Comparison of ENCODE assay signal across 36 cellular contexts in genomic region chr10:133113847-133114246, GRCh38. TPM values are rescaled to one million over a fixed set of nuclear protein-coding genes. Genes with fewer than 3 reads are reported as not detected.
"Had no signal": no experiment of that assay in that cellular context is flagged by ENCODE, and none has a peak within 500 bp of the region (broad histone marks: within the 10 kb centered on the region; RNA-seq: fewer than 3 reads in every experiment).

No MANE protein-coding gene starts in this region.

- ATAC-seq: activated CD8-positive, alpha-beta T cell treated with anti-CD3 and anti-CD28 coated beads for 36 hours; activated naive CD4-positive, alpha-beta T cell treated with anti-CD3 and anti-CD28 coated beads, Interleukin-2, amount 50 U/mL, for 72 hours; activated T-cell treated with anti-CD3 and anti-CD28 coated beads, Interleukin-2, amount 50 U/mL, for 4 hours; activated T-cell treated with anti-CD3 and anti-CD28 coated beads, Interleukin-2, amount 50 U/mL, for 72 hours; activated T-helper 17 cell treated with anti-CD3 and anti-CD28 coated beads, Interleukin-2, amount 50 U/mL, for 72 hours; body of pancreas had no signal

- DNase-seq: activated B cell treated with CpG ODN at 0.5 μM for 24 hours; activated CD4-positive, alpha-beta memory T cell treated with anti-CD3 and anti-CD28 coated beads for 36 hours; activated CD4-positive, alpha-beta T cell treated with anti-CD3 and anti-CD28 coated beads for 4 hours; activated CD4-positive, alpha-beta T cell treated with anti-CD3 and anti-CD28 coated beads, Interleukin-2, amount 10 ng/mL, durations not matched to agents 24 days and 14 days; activated CD4-positive, alpha-beta T cell treated with anti-CD3 and anti-CD28 coated beads, Interleukin-2, amount 50 U/mL, for 1 hour; activated CD4-positive, alpha-beta T cell treated with anti-CD3 and anti-CD28 coated beads, Interleukin-2, amount 50 U/mL, for 4 hours; activated CD8-positive, alpha-beta memory T cell treated with anti-CD3 and anti-CD28 coated beads, Interleukin-2, amount 50 U/mL, for 4 hours; activated CD8-positive, alpha-beta T cell treated with anti-CD3 and anti-CD28 coated beads for 36 hours; activated effector memory CD4-positive, alpha-beta T cell treated with anti-CD3 and anti-CD28 coated beads, Interleukin-2, amount 50 U/mL, for 16 hours; activated gamma-delta T cell treated with Interleukin-2 at 50 U/mL for 16 hours; activated naive CD4-positive, alpha-beta T cell; activated naive CD4-positive, alpha-beta T cell treated with anti-CD3 and anti-CD28 coated beads for 36 hours; activated naive CD4-positive, alpha-beta T cell treated with anti-CD3 and anti-CD28 coated beads, Interleukin-2, amount 50 U/mL, for 16 hours; activated T-cell treated with anti-CD3 and anti-CD28 coated beads for 4 hours; activated T-cell treated with anti-CD3 and anti-CD28 coated beads, Interleukin-2, amount 50 U/mL, for 1 hour; activated T-cell treated with anti-CD3 and anti-CD28 coated beads, Interleukin-2, amount 50 U/mL, for 4 hours; activated T-cell treated with anti-CD3 and anti-CD28 coated beads, Interleukin-2, amount 50 U/mL, for 72 hours; adrenal gland; amniotic stem cell; aorta; body of pancreas; brain microvascular endothelial cell; central memory CD4-positive, alpha-beta T cell; SW 1271; T-helper 1 cell; T-helper 2 cell; T-helper 9 cell had no signal

- H3K27ac ChIP-seq: adrenal gland, body of pancreas, brain microvascular endothelial cell, breast epithelium, VCaP had no signal

- H3K36me3 ChIP-seq: adrenal gland, brain microvascular endothelial cell, breast epithelium had no signal

- H3K27me3 ChIP-seq: adrenal gland, body of pancreas, brain microvascular endothelial cell had no signal

- H3K9me3 ChIP-seq: adrenal gland, body of pancreas had no signal

- H3K4me3 ChIP-seq: adrenal gland, body of pancreas, breast epithelium had no signal

- FAIRE-seq: astrocyte, TTC549 had no signal

- H3K4me1 ChIP-seq: breast epithelium had no signal

RNA-seq across cellular contexts. Expression of gene ADGRA1, which starts 26.1 kb away (rescaled TPM):
- total RNA-seq: activated B cell treated with CpG ODN at 0.5 μM for 24 hours; activated CD4-positive, alpha-beta memory T cell treated with anti-CD3 and anti-CD28 coated beads for 36 hours; activated CD4-positive, alpha-beta T cell treated with anti-CD3 and anti-CD28 coated beads, Interleukin-2, amount 10 ng/mL, durations not matched to agents 24 days and 14 days; activated CD8-positive, alpha-beta memory T cell treated with anti-CD3 and anti-CD28 coated beads for 36 hours; activated CD8-positive, alpha-beta T cell treated with anti-CD3 and anti-CD28 coated beads for 36 hours; activated naive CD4-positive, alpha-beta T cell treated with anti-CD3 and anti-CD28 coated beads for 36 hours; activated naive CD4-positive, alpha-beta T cell treated with anti-CD3 and anti-CD28 coated beads, Interleukin-2, amount 50 U/mL, for 72 hours; activated naive CD8-positive, alpha-beta T cell treated with anti-CD3 and anti-CD28 coated beads, Interleukin-2, amount 10 ng/mL, durations not matched to agents 7 days and 5 days; activated T-cell treated with anti-CD3 and anti-CD28 coated beads, Interleukin-2, amount 50 U/mL, for 4 hours; activated T-cell treated with anti-CD3 and anti-CD28 coated beads, Interleukin-2, amount 50 U/mL, for 72 hours; activated T-helper 1 cell treated with anti-CD3 and anti-CD28 coated beads, Interleukin-12 subunit alpha, Interleukin-12 subunit beta, Interleukin-2, Interleukin-4 antibody, amounts not matched to agents 30 ng/mL and 10 ng/mL and 1 ng/mL, durations not matched to agents 14 hours and 24 hours and 36 hours; activated T-helper 17 cell treated with anti-CD3 and anti-CD28 coated beads, Interleukin-2, amount 50 U/mL, for 72 hours; aorta; astrocyte had no signal

RNA-seq across cellular contexts. Expression of gene KNDC1, which starts 46.2 kb away (rescaled TPM):
- total RNA-seq: activated CD8-positive, alpha-beta T cell treated with anti-CD3 and anti-CD28 coated beads for 36 hours; activated naive CD4-positive, alpha-beta T cell treated with anti-CD3 and anti-CD28 coated beads for 36 hours had no signal
